In the genomic region with DNA sequence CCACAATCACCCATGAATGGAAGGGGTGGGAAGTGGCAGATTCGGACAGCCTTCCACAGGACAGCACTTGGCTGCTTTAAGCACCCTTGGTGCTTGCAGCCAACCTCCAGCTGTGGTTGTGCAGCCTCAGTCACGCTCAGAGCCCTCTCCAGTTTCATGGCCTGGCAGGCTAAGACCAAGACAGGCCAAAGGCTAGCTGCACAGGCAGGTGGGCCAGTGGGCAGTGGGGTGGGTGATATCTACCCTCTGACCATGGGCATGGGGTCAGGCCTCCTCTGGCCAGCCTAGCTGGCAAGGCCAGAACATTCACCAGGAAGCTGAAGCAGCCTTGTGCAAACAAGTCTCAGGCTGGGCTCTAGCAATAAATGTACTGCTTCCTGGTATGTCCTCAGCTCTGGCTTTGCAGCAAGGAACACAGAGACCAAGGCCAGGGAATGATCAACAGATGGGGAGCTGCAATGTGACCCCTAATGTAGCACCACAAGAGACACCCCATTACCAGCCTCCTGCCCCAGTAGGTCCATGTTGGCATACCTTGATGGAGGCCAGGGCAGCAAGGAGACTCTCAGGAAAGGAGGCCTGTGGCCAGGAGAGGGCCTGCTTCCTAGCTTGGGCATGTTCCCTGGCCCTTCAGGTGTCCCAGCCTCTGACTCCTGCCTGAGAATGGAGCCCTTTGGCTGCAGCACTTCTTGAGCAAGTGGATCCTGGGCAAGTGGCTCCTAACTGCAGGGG, we compare ENCODE assay signal across 29 cellular contexts. TPM values are rescaled to one million over a fixed set of nuclear protein-coding genes. Genes with fewer than 3 reads are reported as not detected.
A peak's percentile ranks its signal among the peaks of the same experiment; 100 is the strongest.
DNase-seq lines count a peak whose midpoint lies in the region; ATAC-seq and TF ChIP-seq lines count a peak whose summit lies in the region.
"Had no signal": no experiment of that assay in that cellular context is flagged by ENCODE, and none has a peak within 500 bp of the region (broad histone marks: within the 10 kb centered on the region; RNA-seq: fewer than 3 reads in every experiment).

No MANE protein-coding gene starts in this region.

- H3K27ac ChIP-seq in right atrium auricular region (no peak overlapping the region), esophagus squamous epithelium (peak overlapping the region in 3 of 4 donors; percentile 29 to 70 (median 36)), osteoblast (ENCODE audit: low read depth, low read length) (no peak overlapping the region), aorta (ENCODE audit: low read depth in 1 of 2, low read length in 2 of 2) (no peak overlapping the region), MM.1S (ENCODE audit: low read length) (no peak overlapping the region)
- H3K27ac ChIP-seq: brain microvascular endothelial cell, KMS-11, SK-N-MC had no signal

- H3K9ac ChIP-seq in MM.1S (ENCODE audit: low read length), result no peak overlapping the region
- H3K9ac ChIP-seq: KMS-11 had no signal

- peaks cover 21% of the 10 kb centered on the region for H3K36me3 ChIP-seq in right atrium auricular region
- H3K36me3 ChIP-seq in esophagus squamous epithelium, result peaks cover 0 to 71% (median 24%) of the 10 kb centered on the region in 3 donors
- peaks cover 18% of the 10 kb centered on the region for H3K36me3 ChIP-seq in osteoblast (ENCODE audit: insufficient read depth, low read length)
- peaks cover 0 to 4% of the 10 kb centered on the region in 2 donors for H3K36me3 ChIP-seq in aorta (ENCODE audit: control insufficient read depth in 1 of 2, insufficient read depth in 2 of 2, low read length in 1 of 2)
- no peaks in the 10 kb centered on the region for H3K36me3 ChIP-seq in H7 (replicated peaks; ENCODE audit: control insufficient read depth, insufficient read depth, low read length)
- no peaks in the 10 kb centered on the region for H3K36me3 ChIP-seq in MM.1S (replicated peaks; ENCODE audit: insufficient read depth, low read length)
- H3K36me3 ChIP-seq: HAP-1 had no signal

- H3F3A ChIP-seq in MM.1S (ENCODE audit: insufficient read depth, low read length), result no peaks in the 10 kb centered on the region

- ATAC-seq in left ventricle myocardium superior (peak; percentile 18), aorta (ENCODE audit: low FRiP score) (peak; percentile 3)
- ATAC-seq: CD8-positive, alpha-beta T cell; natural killer cell treated with Interleukin-12 subunit alpha and Interleukin-12 subunit beta and Interleukin-15 and Interleukin-18, amount 100 ng/mL, for 72 hours; stimulated activated naive B cell treated with anti-CD40 and anti-IgM and Interleukin-4, amounts not matched to agents 10 μg/mL and 1 μg/mL and 100 μg/mL, for 72 hours had no signal

- intact Hi-C loops in left ventricle myocardium superior (cut with micrococcal nuclease), result no loop called here
- intact Hi-C loops in esophagus squamous epithelium (cut with DNase I), result no loop called here
- intact Hi-C loops in aorta (cut with DNase I), result no loop called here

- WGBS in esophagus squamous epithelium, 2 donors, result 57% methylated on average over 1 of the region's 2 CpGs; no CpG with 5 or more reads in 1 of the 2 donors
- 18 to 31% methylated on average over 2 of the region's 2 CpGs for WGBS in aorta, 2 donors

- H3K4me2 ChIP-seq in osteoblast (ENCODE audit: insufficient read depth, low read length), result no peak overlapping the region
- no peak overlapping the region for H3K4me2 ChIP-seq in MM.1S (ENCODE audit: low read depth, low read length)
- H3K4me2 ChIP-seq: KMS-11 had no signal

- H2AFZ ChIP-seq in osteoblast (ENCODE audit: low read length) (no peak overlapping the region), MM.1S (ENCODE audit: low read length) (no peak overlapping the region)

- H3K4me3 ChIP-seq in right atrium auricular region, result no peak overlapping the region
- H3K4me3 ChIP-seq in esophagus squamous epithelium, result no peak overlapping the region
- H3K4me3 ChIP-seq in osteoblast (ENCODE audit: insufficient read depth, low read length), result no peak overlapping the region
- no peak overlapping the region for H3K4me3 ChIP-seq in aorta (ENCODE audit: low read length in 2 of 2)
- H3K4me3 ChIP-seq in H7 (ENCODE audit: insufficient read depth, low read depth, low read length), result no peak overlapping the region
- H3K4me3 ChIP-seq in MM.1S (ENCODE audit: low read length), result no peak overlapping the region
- H3K4me3 ChIP-seq: HAP-1, SK-N-MC had no signal

- DNase-seq in left ventricle myocardium superior (peak; percentile 55), right atrium auricular region (ENCODE audit: low spot score) (no peak), esophagus squamous epithelium (lab: John Stamatoyannopoulos, UW) (no peak), osteoblast (ENCODE audit: insufficient read length, low spot score, missing footprints) (peak; percentile 55), aorta (no peak), H7 (no peak), COLO668 (lab: John Stamatoyannopoulos, UW; ENCODE audit: unreplicated experiment) (no peak), MM.1S (no peak)
- DNase-seq: activated CD4-positive, CD25-positive, alpha-beta regulatory T cell treated with anti-CD3 and anti-CD28 coated beads, Interleukin-2, amount 50 U/mL, for 72 hours; activated naive CD8-positive, alpha-beta T cell treated with anti-CD3 and anti-CD28 coated beads for 36 hours; brain microvascular endothelial cell; CD8-positive, alpha-beta T cell; EL; glutamatergic neuron; NCI-H1417; NCI-H2171; NCI-H748 treated with DMSO at 0.1 percent for 48 hours; stimulated activated CD4-positive, alpha-beta T cell treated with anti-CD3 and anti-CD28 coated beads, Interleukin-15, amount 100 ng/mL, for 24 hours; stimulated activated naive B cell treated with anti-CD40 and anti-IgM and Interleukin-4, amounts not matched to agents 10 μg/mL and 1 μg/mL and 100 μg/mL, for 72 hours had no signal

- no peak for TF ChIP-seq CTCF in right atrium auricular region (IDR thresholded peaks at IDR 0.05)
- TF ChIP-seq CTCF in esophagus squamous epithelium (IDR thresholded peaks at IDR 0.05), result no peak
- no peak for TF ChIP-seq CTCF in osteoblast (IDR thresholded peaks at IDR 0.05; ENCODE audit: extremely low read depth, low read depth, low read length)
- no peak for TF ChIP-seq CTCF in MM.1S (IDR thresholded peaks at IDR 0.05; ENCODE audit: low read length)

- TF ChIP-seq POLR2A in esophagus squamous epithelium (IDR thresholded peaks at IDR 0.05), result no peak

- H4K20me1 ChIP-seq in osteoblast (ENCODE audit: insufficient read depth, low read length), result peaks cover 79% of the 10 kb centered on the region
- H4K20me1 ChIP-seq in MM.1S (ENCODE audit: insufficient read depth, low read length), result no peaks in the 10 kb centered on the region

- H3K9me3 ChIP-seq in right atrium auricular region, result no peaks in the 10 kb centered on the region
- no peaks in the 10 kb centered on the region for H3K9me3 ChIP-seq in esophagus squamous epithelium
- no peaks in the 10 kb centered on the region for H3K9me3 ChIP-seq in osteoblast (ENCODE audit: low read depth, low read length)
- no peaks in the 10 kb centered on the region for H3K9me3 ChIP-seq in aorta (ENCODE audit: control insufficient read depth, low read length)
- no peaks in the 10 kb centered on the region for H3K9me3 ChIP-seq in MM.1S (replicated peaks; ENCODE audit: insufficient read depth, low read length)
- H3K9me3 ChIP-seq: HAP-1 had no signal

- H3K9me2 ChIP-seq in MM.1S (replicated peaks; ENCODE audit: insufficient read depth, low read length), result no peaks in the 10 kb centered on the region

- H3K4me1 ChIP-seq in right atrium auricular region (peaks cover 0 to 63% of the 10 kb centered on the region in 2 donors), esophagus squamous epithelium (peaks cover 9 to 70% (median 35%) of the 10 kb centered on the region in 3 donors), osteoblast (ENCODE audit: insufficient read depth, low read length) (peaks cover 9% of the 10 kb centered on the region), aorta (ENCODE audit: control insufficient read depth in 1 of 2, insufficient read depth in 2 of 2, low read length in 2 of 2) (no peaks in the 10 kb centered on the region), MM.1S (ENCODE audit: low read length) (no peaks in the 10 kb centered on the region)
- H3K4me1 ChIP-seq: HAP-1 had no signal

- no peaks in the 10 kb centered on the region for H3K27me3 ChIP-seq in right atrium auricular region
- H3K27me3 ChIP-seq in esophagus squamous epithelium, result no peaks in the 10 kb centered on the region
- no peaks in the 10 kb centered on the region for H3K27me3 ChIP-seq in osteoblast (ENCODE audit: insufficient read depth, low read length)
- H3K27me3 ChIP-seq in aorta (ENCODE audit: control insufficient read depth in 1 of 2, insufficient read depth in 2 of 2, low read length in 1 of 2), result no peaks in the 10 kb centered on the region
- no peaks in the 10 kb centered on the region for H3K27me3 ChIP-seq in H7 (ENCODE audit: control insufficient read depth, insufficient read depth, low read length)
- H3K27me3 ChIP-seq in MM.1S (replicated peaks; ENCODE audit: insufficient read depth, low read length), result no peaks in the 10 kb centered on the region
- H3K27me3 ChIP-seq: brain microvascular endothelial cell had no signal

- H3K79me2 ChIP-seq in osteoblast (ENCODE audit: insufficient read depth, low read length) (peaks cover 83% of the 10 kb centered on the region), MM.1S (ENCODE audit: low read length) (peaks cover 22% of the 10 kb centered on the region)

RNA-seq across cellular contexts. Expression of a gene that starts 20.9 kb away (rescaled TPM):
- 0.89 TPM for total RNA-seq in left ventricle myocardium superior
- total RNA-seq in right atrium auricular region, result not detected
- 10 to 100 TPM in 1 of 4 donors, 1 to 10 TPM in 3; 2.1 to 13.0 (median 6.7) TPM for total RNA-seq in esophagus squamous epithelium
- total RNA-seq in osteoblast, result not detected in 2 replicates
- total RNA-seq in aorta, result 1 to 10 TPM in 1 of 2 donors, not detected in 1; 1.1 TPM
- polyA plus RNA-seq in aorta, result 10 to 100 TPM in 1 of 2 donors, not detected in 1; 13.3 TPM
- total RNA-seq in H7 (2014; rRNA removed; shearing (Covaris generic)), result 25.1 and 35.1 TPM in 2 replicates
- total RNA-seq: CD8-positive, alpha-beta T cell; dermis microvascular lymphatic vessel endothelial cell; lung microvascular endothelial cell; natural killer cell treated with Interleukin-12 subunit alpha and Interleukin-12 subunit beta and Interleukin-15 and Interleukin-18, amount 100 ng/mL, for 72 hours had no signal

RNA-seq across cellular contexts. Expression of a gene that starts 29.1 kb away (rescaled TPM):
- 66.6 TPM for total RNA-seq in left ventricle myocardium superior
- 10 to 100 TPM; 79.7 to 95.7 TPM for total RNA-seq in right atrium auricular region
- 100 to 1,000 TPM in 3 of 4 donors, 10 to 100 TPM in 1; 99.4 to 158 (median 131) TPM for total RNA-seq in esophagus squamous epithelium
- total RNA-seq in osteoblast, result 146 and 158 TPM in 2 replicates
- 10 to 100 TPM; 58.7 to 62.0 TPM for total RNA-seq in aorta
- 10 to 100 TPM; 52.0 to 88.0 TPM for polyA plus RNA-seq in aorta
- 58.4 and 76.9 TPM in 2 replicates for total RNA-seq in H7 (2014; rRNA removed; shearing (Covaris generic))

RNA-seq across cellular contexts. Expression of a gene that starts 31.5 kb away (rescaled TPM):
- total RNA-seq in left ventricle myocardium superior (not detected), right atrium auricular region (not detected), esophagus squamous epithelium (not detected), osteoblast (not detected in 2 replicates), aorta (not detected)
- 1 to 10 TPM in 1 of 2 donors, not detected in 1; 1.5 TPM for polyA plus RNA-seq in aorta
- total RNA-seq in H7 (2014; rRNA removed; shearing (Covaris generic)), result 1.1 TPM in 1 of 2 replicates, not detected in the other
- total RNA-seq: CD8-positive, alpha-beta T cell; dermis microvascular lymphatic vessel endothelial cell; epithelial cell of proximal tubule; lung microvascular endothelial cell; natural killer cell treated with Interleukin-12 subunit alpha and Interleukin-12 subunit beta and Interleukin-15 and Interleukin-18, amount 100 ng/mL, for 72 hours; renal cortical epithelial cell; ureter had no signal

RNA-seq across cellular contexts. Expression of a gene that starts 35.6 kb away (rescaled TPM):
- 3.5 TPM for total RNA-seq in left ventricle myocardium superior
- total RNA-seq in right atrium auricular region, result 10 to 100 TPM in 1 of 2 donors, 1 to 10 TPM in 1; 8.9 to 11.8 TPM
- 10 to 100 TPM in 1 of 4 donors, 1 to 10 TPM in 3; 2.5 to 11.1 (median 3.8) TPM for total RNA-seq in esophagus squamous epithelium
- total RNA-seq in osteoblast, result 9.0 and 13.3 TPM in 2 replicates
- 10 to 100 TPM in 1 of 2 donors, 1 to 10 TPM in 1; 8.4 to 14.8 TPM for total RNA-seq in aorta
- 10 to 100 TPM in 1 of 2 donors, 1 to 10 TPM in 1; 5.3 to 11.3 TPM for polyA plus RNA-seq in aorta
- total RNA-seq in H7 (2014; rRNA removed; shearing (Covaris generic)), result 8.0 and 10.3 TPM in 2 replicates
- total RNA-seq: CD8-positive, alpha-beta T cell had no signal

RNA-seq across cellular contexts. Expression of a gene that starts 58.6 kb away (rescaled TPM):
- 8.9 TPM for total RNA-seq in left ventricle myocardium superior
- total RNA-seq in right atrium auricular region, result 10 to 100 TPM; 24.1 to 56.4 TPM
- 10 to 100 TPM in 2 of 4 donors, 1 to 10 TPM in 2; 3.0 to 26.2 (median 8.2) TPM for total RNA-seq in esophagus squamous epithelium
- total RNA-seq in osteoblast, result 0.59 and 0.72 TPM in 2 replicates
- 10 to 100 TPM in 1 of 2 donors, 1 to 10 TPM in 1; 7.2 to 13.5 TPM for total RNA-seq in aorta
- 10 to 100 TPM; 34.3 to 51.9 TPM for polyA plus RNA-seq in aorta
- 0.44 and 0.80 TPM in 2 replicates for total RNA-seq in H7 (2014; rRNA removed; shearing (Covaris generic))
- total RNA-seq: activated CD8-positive, alpha-beta memory T cell treated with anti-CD3 and anti-CD28 coated beads for 36 hours; activated naive CD8-positive, alpha-beta T cell treated with anti-CD3 and anti-CD28 coated beads for 36 hours; CD8-positive, alpha-beta T cell; epithelial cell of proximal tubule; lung microvascular endothelial cell had no signal

Comparison
In these comparisons a context has a peak if more than half of its experiments do, and no peak if none do; other contexts are left out.
1. DNase-seq: peak in left ventricle myocardium superior (single experiment) and osteoblast (single experiment); none in right atrium auricular region (single experiment), esophagus squamous epithelium (single experiment), aorta (0 of 2), H7 (single experiment), COLO668 (single experiment) and MM.1S (single experiment).
2. H3K27ac ChIP-seq: peak in esophagus squamous epithelium (3 of 4); none in right atrium auricular region (0 of 2), osteoblast (single experiment), aorta (0 of 2) and MM.1S (single experiment).